ENCODE assay signal across 5 cellular contexts in the genomic region with DNA sequence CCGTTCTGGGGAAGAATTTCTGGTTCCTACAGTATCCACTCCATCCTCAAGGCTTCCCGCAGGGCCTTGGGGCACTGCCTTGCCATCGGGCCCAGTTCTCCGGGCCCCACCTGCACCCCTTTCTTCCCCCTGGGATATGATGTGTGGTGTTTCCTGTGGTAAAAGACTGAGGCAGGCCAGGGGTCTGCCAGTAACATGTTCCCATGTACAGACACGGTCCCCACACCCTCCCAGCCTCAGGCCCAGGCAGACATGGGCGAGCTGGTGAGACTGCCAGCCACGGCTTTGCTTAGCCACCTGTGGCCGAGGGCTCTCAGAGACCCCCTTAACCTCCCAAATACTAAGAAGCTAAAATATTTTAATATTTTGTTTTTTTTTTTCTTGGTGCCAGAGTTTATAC.
"Had no signal": no experiment of that assay in that cellular context is flagged by ENCODE, and none has a peak within 500 bp of the region (broad histone marks: within the 10 kb centered on the region; RNA-seq: fewer than 3 reads in every experiment).

No MANE protein-coding gene starts in this region.

- H3K4me2 ChIP-seq: GM23338 had no signal

- DNase-seq: H9, HCEC 1CT, KG1 had no signal

- H3K4me3 Mint-ChIP-seq: GM23338, H9, IgD-negative memory B cell had no signal

- H3K9me3 Mint-ChIP-seq: GM23338, H9, IgD-negative memory B cell had no signal

- H3K27me3 Mint-ChIP-seq: IgD-negative memory B cell had no signal

- H3K27ac Mint-ChIP-seq: GM23338, IgD-negative memory B cell had no signal

- H3K4me3 ChIP-seq: GM23338 had no signal
